Comparison of ENCODE assay signal across 1 cellular context in genomic region chr6:66489269-66489987, GRCh38.
TF ChIP-seq lines count a peak whose summit lies in the region.

No MANE protein-coding gene starts in this region.

TF ChIP-seq in HepG2, 621 proteins besides CTCF, POLR2A, EP300 and RAD21 (continued from another document and continues in another):
- TF ChIP-seq SRSF4 (IDR thresholded peaks at IDR 0.05; ENCODE audit: low read depth, low read length, poor library complexity, severe bottlenecking) (no peak), REL (CRISPR knock-in tag; conservative IDR thresholded peaks at IDR 0.05) (no peak), TGIF2 (CRISPR knock-in tag; IDR thresholded peaks at IDR 0.05) (no peak), MAFF (IDR thresholded peaks at IDR 0.05; ENCODE audit: low read depth, low read length) (peak; percentile 71), TSC22D2 (CRISPR knock-in tag; IDR thresholded peaks at IDR 0.05; ENCODE audit: borderline replicate concordance) (no peak), GATAD2A (CRISPR knock-in tag; IDR thresholded peaks at IDR 0.05) (peak; percentile 75), ZNF562 (CRISPR knock-in tag; IDR thresholded peaks at IDR 0.05; ENCODE audit: borderline replicate concordance) (no peak), GATAD1 (CRISPR knock-in tag; IDR thresholded peaks at IDR 0.05) (no peak), SRF (IDR thresholded peaks at IDR 0.05; ENCODE audit: low read depth, low read length) (no peak), GPBP1L1 (CRISPR knock-in tag; IDR thresholded peaks at IDR 0.05) (no peak), GABPB1 (CRISPR knock-in tag; IDR thresholded peaks at IDR 0.05) (no peak), ZBTB38 (CRISPR knock-in tag; IDR thresholded peaks at IDR 0.05) (no peak), ZFAT (CRISPR knock-in tag; conservative IDR thresholded peaks at IDR 0.05) (no peak), ZNF552 (CRISPR knock-in tag; IDR thresholded peaks at IDR 0.05; ENCODE audit: borderline replicate concordance) (no peak), RORA (CRISPR knock-in tag; IDR thresholded peaks at IDR 0.05) (no peak), HNRNPK (IDR thresholded peaks at IDR 0.05; ENCODE audit: low read depth, low read length, poor library complexity, severe bottlenecking) (no peak), ZNF614 (CRISPR knock-in tag; IDR thresholded peaks at IDR 0.05; ENCODE audit: borderline replicate concordance) (peak; percentile 27; the same call in 1 of the 2 replicates), JARID2 (CRISPR knock-in tag; IDR thresholded peaks at IDR 0.05; ENCODE audit: insufficient replicate concordance) (no peak), CREBL2 (CRISPR knock-in tag; IDR thresholded peaks at IDR 0.05; ENCODE audit: borderline replicate concordance) (no peak), CEBPG (CRISPR knock-in tag; IDR thresholded peaks at IDR 0.05) (no peak), ETV6 (CRISPR knock-in tag; conservative IDR thresholded peaks at IDR 0.05) (no peak), ZNF619 (CRISPR knock-in tag; IDR thresholded peaks at IDR 0.05) (no peak), RXRA (CRISPR knock-in tag; IDR thresholded peaks at IDR 0.05) (no peak), KMT2B (CRISPR knock-in tag; IDR thresholded peaks at IDR 0.05) (no peak), ZC3H4 (CRISPR knock-in tag; IDR thresholded peaks at IDR 0.05; ENCODE audit: borderline replicate concordance) (no peak), BRF2 (CRISPR knock-in tag; IDR thresholded peaks at IDR 0.05) (no peak), ZNF142 (CRISPR knock-in tag; IDR thresholded peaks at IDR 0.05) (no peak), THAP11 (CRISPR knock-in tag; IDR thresholded peaks at IDR 0.05) (no peak; the same call in 1 of the 2 replicates), ATF7-NPFF (CRISPR knock-in tag; IDR thresholded peaks at IDR 0.05; ENCODE audit: low read depth) (no peak), SP5 (CRISPR knock-in tag; IDR thresholded peaks at IDR 0.05; ENCODE audit: borderline replicate concordance, low read depth) (peak; percentile 44; the same call in 1 of the 2 replicates), DDIT3 (CRISPR knock-in tag; IDR thresholded peaks at IDR 0.05) (no peak), SNAPC2 (CRISPR knock-in tag; IDR thresholded peaks at IDR 0.05) (no peak), SOX5 (CRISPR knock-in tag; IDR thresholded peaks at IDR 0.05; ENCODE audit: borderline replicate concordance) (no peak), ZNF784 (CRISPR knock-in tag; IDR thresholded peaks at IDR 0.05; ENCODE audit: borderline replicate concordance) (no peak), NFIB (CRISPR knock-in tag; IDR thresholded peaks at IDR 0.05; ENCODE audit: borderline replicate concordance) (no peak), MIER2 (CRISPR knock-in tag; IDR thresholded peaks at IDR 0.05) (no peak), ZNF333 (CRISPR knock-in tag; IDR thresholded peaks at IDR 0.05; ENCODE audit: borderline replicate concordance) (peak; percentile 65; the same call in 1 of the 2 replicates), KLF13 (CRISPR knock-in tag; IDR thresholded peaks at IDR 0.05) (no peak), ZBTB49 (CRISPR knock-in tag; IDR thresholded peaks at IDR 0.05; ENCODE audit: borderline replicate concordance) (no peak), ZNF547 (CRISPR knock-in tag; IDR thresholded peaks at IDR 0.05) (no peak), MAF1 (CRISPR knock-in tag; IDR thresholded peaks at IDR 0.05; ENCODE audit: borderline replicate concordance) (no peak), ZBTB10 (CRISPR knock-in tag; IDR thresholded peaks at IDR 0.05; ENCODE audit: borderline replicate concordance) (no peak), SYNCRIP (IDR thresholded peaks at IDR 0.05; ENCODE audit: insufficient read depth, low read depth, low read length) (no peak), ZIK1 (CRISPR knock-in tag; IDR thresholded peaks at IDR 0.05; ENCODE audit: borderline replicate concordance, low read depth) (no peak), SETDB1 (CRISPR knock-in tag; IDR thresholded peaks at IDR 0.05; ENCODE audit: borderline replicate concordance) (no peak), ARID4A (CRISPR knock-in tag; IDR thresholded peaks at IDR 0.05; ENCODE audit: borderline replicate concordance) (no peak), CEBPB (IDR thresholded peaks at IDR 0.05; ENCODE audit: borderline replicate concordance, low read depth, low read length) (no peak), PRMT3 (CRISPR knock-in tag; IDR thresholded peaks at IDR 0.05; ENCODE audit: borderline replicate concordance, low read depth) (no peak), ZBTB8A (CRISPR knock-in tag; IDR thresholded peaks at IDR 0.05; ENCODE audit: borderline replicate concordance, low read depth) (no peak), ZNF160 (CRISPR knock-in tag; IDR thresholded peaks at IDR 0.05) (no peak), ZNF761 (CRISPR knock-in tag; conservative IDR thresholded peaks at IDR 0.05) (no peak)
